Comparison of ENCODE assay signal across 17 cellular contexts in genomic region chr10:94997763-94998174, GRCh38. TPM values are rescaled to one million over a fixed set of nuclear protein-coding genes. Genes with fewer than 3 reads are reported as not detected.
DNase-seq lines count a peak whose midpoint lies in the region; ATAC-seq and TF ChIP-seq lines count a peak whose summit lies in the region.
"Had no signal": no experiment of that assay in that cellular context is flagged by ENCODE, and none has a peak within 500 bp of the region (broad histone marks: within the 10 kb centered on the region; RNA-seq: fewer than 3 reads in every experiment).

No MANE protein-coding gene starts in this region.

- H3K4me3 Mint-ChIP-seq in activated CD4-positive, alpha-beta T cell treated with anti-CD3 and anti-CD28 coated beads for 36 hours, result no peak overlapping the region
- no peak overlapping the region for H3K4me3 Mint-ChIP-seq in mesothelial cell of epicardium
- H3K4me3 Mint-ChIP-seq: CD4-positive, alpha-beta memory T cell had no signal

- H3K36me3 Mint-ChIP-seq in activated CD4-positive, alpha-beta T cell treated with anti-CD3 and anti-CD28 coated beads for 36 hours (ENCODE audit: low read depth), result no peaks in the 10 kb centered on the region
- no peaks in the 10 kb centered on the region for H3K36me3 Mint-ChIP-seq in mesothelial cell of epicardium
- H3K36me3 Mint-ChIP-seq: CD4-positive, alpha-beta memory T cell had no signal

- no peaks in the 10 kb centered on the region for H3K27me3 Mint-ChIP-seq in activated CD4-positive, alpha-beta T cell treated with anti-CD3 and anti-CD28 coated beads for 36 hours
- no peaks in the 10 kb centered on the region for H3K27me3 Mint-ChIP-seq in mesothelial cell of epicardium (ENCODE audit: low read depth)

- TF ChIP-seq CTCF in epithelial cell of proximal tubule (conservative IDR thresholded peaks at IDR 0.05; ENCODE audit: low read depth, low read length) (no peak), mesothelial cell of epicardium (IDR thresholded peaks at IDR 0.05; ENCODE audit: unreplicated experiment) (no peak)

- CTCF ChIA-PET in activated CD4-positive, alpha-beta T cell treated with anti-CD3 and anti-CD28 coated beads for 36 hours (lab: Charles Lee), result no interaction called here

- H3K36me3 ChIP-seq in HUES6 (ENCODE audit: control insufficient read depth, insufficient read depth, low read length), result no peaks in the 10 kb centered on the region
- H3K36me3 ChIP-seq in skeletal muscle tissue (ENCODE audit: control insufficient read depth in 3 of 3, insufficient read depth in 3 of 3, low read length in 3 of 3), result no peaks in the 10 kb centered on the region
- H3K36me3 ChIP-seq: BE2C, HAP-1, Peyer's patch had no signal

- no peak overlapping the region for H3K27ac Mint-ChIP-seq in activated CD4-positive, alpha-beta T cell treated with anti-CD3 and anti-CD28 coated beads for 36 hours
- H3K27ac Mint-ChIP-seq in mesothelial cell of epicardium, result no peak overlapping the region
- H3K27ac Mint-ChIP-seq: CD4-positive, alpha-beta memory T cell had no signal

- H3K4me1 ChIP-seq in HUES6 (ENCODE audit: control insufficient read depth, insufficient read depth, low read length) (peaks cover 12% of the 10 kb centered on the region), skeletal muscle tissue (ENCODE audit: control insufficient read depth in 3 of 3, insufficient read depth in 3 of 3, low read length in 3 of 3) (no peaks in the 10 kb centered on the region)
- H3K4me1 ChIP-seq: BE2C, HAP-1, Peyer's patch had no signal

- H3K9ac ChIP-seq in HUES6 (ENCODE audit: low read length) (no peak overlapping the region), skeletal muscle tissue (ENCODE audit: low read depth in 1 of 3, low read length in 3 of 3) (no peak overlapping the region)

- no peak overlapping the region for H3K27ac ChIP-seq in HUES6 (ENCODE audit: low read depth, low read length)
- H3K27ac ChIP-seq in skeletal muscle tissue (ENCODE audit: low read depth, low read length), result peak overlapping the region; percentile 36
- H3K27ac ChIP-seq: Peyer's patch had no signal

- H3K27me3 ChIP-seq in HUES6 (ENCODE audit: control insufficient read depth, insufficient read depth, low read length) (no peaks in the 10 kb centered on the region), skeletal muscle tissue (ENCODE audit: control insufficient read depth in 3 of 3, insufficient read depth in 3 of 3, low read length in 3 of 3) (no peaks in the 10 kb centered on the region)
- H3K27me3 ChIP-seq: BE2C, Peyer's patch had no signal

- H3K4me3 ChIP-seq in HUES6 (ENCODE audit: low read depth, low read length) (peak overlapping the region; percentile 25), epithelial cell of proximal tubule (ENCODE audit: low read depth, low read length) (no peak overlapping the region), skeletal muscle tissue (ENCODE audit: low read length in 3 of 3) (no peak overlapping the region)
- H3K4me3 ChIP-seq: HAP-1, Peyer's patch had no signal

- H3K9me3 ChIP-seq in HUES6 (ENCODE audit: control insufficient read depth, insufficient read depth, low read depth, low read length) (peaks cover 1% of the 10 kb centered on the region; the same call in 1 of the 2 replicates), skeletal muscle tissue (ENCODE audit: control insufficient read depth in 3 of 3, low read length in 3 of 3) (peaks cover 0 to 2% (median 0%) of the 10 kb centered on the region in 3 donors)
- H3K9me3 ChIP-seq: BE2C, HAP-1, Peyer's patch had no signal

- ATAC-seq in activated CD4-positive, alpha-beta T cell treated with anti-CD3 and anti-CD28 coated beads for 36 hours, result no peak

- H3K4me1 Mint-ChIP-seq in activated CD4-positive, alpha-beta T cell treated with anti-CD3 and anti-CD28 coated beads for 36 hours, result no peaks in the 10 kb centered on the region
- H3K4me1 Mint-ChIP-seq in mesothelial cell of epicardium, result no peaks in the 10 kb centered on the region
- H3K4me1 Mint-ChIP-seq: CD4-positive, alpha-beta memory T cell had no signal

- POLR2A ChIA-PET in activated CD4-positive, alpha-beta T cell treated with anti-CD3 and anti-CD28 coated beads for 36 hours (lab: Charles Lee), result no interaction called here

- intact Hi-C loops in activated CD4-positive, alpha-beta T cell treated with anti-CD3 and anti-CD28 coated beads for 36 hours (cut with DNase I, micrococcal nuclease), result no loop called here

- peaks cover 4% of the 10 kb centered on the region for H3K9me3 Mint-ChIP-seq in activated CD4-positive, alpha-beta T cell treated with anti-CD3 and anti-CD28 coated beads for 36 hours (ENCODE audit: low read depth)
- H3K9me3 Mint-ChIP-seq in mesothelial cell of epicardium, result peaks cover under 1% of the 10 kb centered on the region

- peak; percentile 18 for DNase-seq in epithelial cell of proximal tubule (ENCODE audit: low read depth)
- peak; percentile 51 for DNase-seq in iPS-NIHi7 (ENCODE audit: extremely low spot score)
- DNase-seq in activated CD4-positive, alpha-beta T cell treated with anti-CD3 and anti-CD28 coated beads for 4 hours, result no peak
- DNase-seq in activated CD4-positive, alpha-beta T cell treated with anti-CD3 and anti-CD28 coated beads for 36 hours, result no peak
- no peak for DNase-seq in mesothelial cell of epicardium (ENCODE audit: low spot score in 2 of 2, unreplicated experiment in 2 of 2)
- DNase-seq: BE2C; CD4-positive, alpha-beta memory T cell; DMS79; GDM1; NCI-H1436; NCI-H2029 treated with DMSO at 0.1 percent for 48 hours; NCI-H510A; Peyer's patch; SHP77 treated with DMSO at 0.1 percent for 48 hours had no signal

RNA-seq across cellular contexts. Expression of gene CYP2C9, which starts 59.3 kb away (rescaled TPM):
- 1.0 TPM in 1 of 2 replicates, not detected in the other for total RNA-seq in epithelial cell of proximal tubule
- total RNA-seq in skeletal muscle tissue, result not detected
- total RNA-seq in activated CD4-positive, alpha-beta T cell treated with anti-CD3 and anti-CD28 coated beads for 36 hours, result not detected
- total RNA-seq in mesothelial cell of epicardium, result not detected in 3 replicates
- total RNA-seq: CD4-positive, alpha-beta memory T cell had no signal

Comparison
In these comparisons a context has a peak if more than half of its experiments do, and no peak if none do; other contexts are left out.
1. DNase-seq: peak in epithelial cell of proximal tubule (single experiment) and iPS-NIHi7 (single experiment); none in activated CD4-positive, alpha-beta T cell treated with anti-CD3 and anti-CD28 coated beads for 4 hours (0 of 2), activated CD4-positive, alpha-beta T cell treated with anti-CD3 and anti-CD28 coated beads for 36 hours (single experiment) and mesothelial cell of epicardium (0 of 2).